Comparison of ENCODE assay signal across 39 cellular contexts in the genomic region with DNA sequence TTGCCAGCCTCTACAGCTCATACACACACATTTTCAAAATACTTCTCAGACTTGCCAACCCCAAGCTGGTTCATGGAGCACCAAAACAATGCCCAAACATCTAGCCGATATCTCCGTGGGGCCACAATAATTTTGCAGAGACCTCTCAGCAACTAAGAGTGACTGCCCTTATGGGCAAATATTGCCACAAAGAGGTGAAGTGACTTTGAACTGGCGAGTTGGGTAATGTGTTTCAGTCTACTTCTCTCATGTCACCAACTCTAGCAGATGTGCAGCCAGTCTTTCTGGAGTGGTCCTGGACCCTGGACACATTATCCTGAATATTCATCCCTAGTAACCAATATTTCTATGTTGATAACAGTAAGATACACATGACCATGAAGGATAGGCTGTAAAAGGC.
"Had no signal": no experiment of that assay in that cellular context is flagged by ENCODE, and none has a peak within 500 bp of the region (broad histone marks: within the 10 kb centered on the region; RNA-seq: fewer than 3 reads in every experiment).

No MANE protein-coding gene starts in this region.

- H3K36me3 Mint-ChIP-seq: activated CD4-positive, alpha-beta memory T cell treated with anti-CD3 and anti-CD28 coated beads for 36 hours; activated naive CD4-positive, alpha-beta T cell treated with anti-CD3 and anti-CD28 coated beads, Interleukin-2, amount 50 U/mL, for 72 hours; activated naive CD8-positive, alpha-beta T cell treated with anti-CD3 and anti-CD28 coated beads for 36 hours had no signal

- H3K27me3 Mint-ChIP-seq: activated B cell treated with CpG ODN at 0.5 μM for 24 hours; activated CD4-positive, alpha-beta memory T cell treated with anti-CD3 and anti-CD28 coated beads for 36 hours; activated CD4-positive, alpha-beta T cell treated with anti-CD3 and anti-CD28 coated beads, Interleukin-2, amount 10 ng/mL, durations not matched to agents 24 days and 14 days; activated CD8-positive, alpha-beta T cell treated with anti-CD3 and anti-CD28 coated beads for 36 hours had no signal

- H3K4me3 ChIP-seq: adrenal gland, body of pancreas, breast epithelium, cardiac muscle cell had no signal

- DNase-seq: activated B cell treated with CpG ODN at 0.5 μM for 24 hours; activated CD4-positive, alpha-beta memory T cell treated with anti-CD3 and anti-CD28 coated beads for 36 hours; activated CD4-positive, alpha-beta T cell treated with anti-CD3 and anti-CD28 coated beads for 4 hours; activated CD4-positive, alpha-beta T cell treated with anti-CD3 and anti-CD28 coated beads, Interleukin-2, amount 10 ng/mL, durations not matched to agents 24 days and 14 days; activated CD4-positive, alpha-beta T cell treated with anti-CD3 and anti-CD28 coated beads, Interleukin-2, amount 50 U/mL, for 1 hour; activated CD4-positive, alpha-beta T cell treated with anti-CD3 and anti-CD28 coated beads, Interleukin-2, amount 50 U/mL, for 4 hours; activated CD4-positive, CD25-positive, alpha-beta regulatory T cell treated with anti-CD3 and anti-CD28 coated beads, Interleukin-2, amount 50 U/mL, for 72 hours; activated CD8-positive, alpha-beta memory T cell treated with anti-CD3 and anti-CD28 coated beads, Interleukin-2, amount 50 U/mL, for 4 hours; activated CD8-positive, alpha-beta T cell treated with anti-CD3 and anti-CD28 coated beads for 36 hours; activated effector memory CD4-positive, alpha-beta T cell treated with anti-CD3 and anti-CD28 coated beads, Interleukin-2, amount 50 U/mL, for 16 hours; activated gamma-delta T cell treated with Interleukin-2 at 50 U/mL for 16 hours; activated naive CD4-positive, alpha-beta T cell; activated naive CD4-positive, alpha-beta T cell treated with anti-CD3 and anti-CD28 coated beads for 36 hours; activated naive CD4-positive, alpha-beta T cell treated with anti-CD3 and anti-CD28 coated beads, Interleukin-2, amount 50 U/mL, for 16 hours; activated naive CD8-positive, alpha-beta T cell treated with anti-CD3 and anti-CD28 coated beads for 36 hours; activated T-cell treated with anti-CD3 and anti-CD28 coated beads for 4 hours; activated T-cell treated with anti-CD3 and anti-CD28 coated beads, Interleukin-2, amount 50 U/mL, for 1 hour; activated T-cell treated with anti-CD3 and anti-CD28 coated beads, Interleukin-2, amount 50 U/mL, for 4 hours; activated T-cell treated with anti-CD3 and anti-CD28 coated beads, Interleukin-2, amount 50 U/mL, for 72 hours; adrenal gland; amniotic stem cell; aorta; body of pancreas; brain microvascular endothelial cell; cerebellar nuclear complex; T-helper 1 cell; T-helper 2 cell; T-helper 9 cell had no signal

- H3K27me3 ChIP-seq: adrenal gland, body of pancreas, brain microvascular endothelial cell, breast epithelium, cardiac muscle cell had no signal

- H3K4me3 Mint-ChIP-seq: activated B cell treated with CpG ODN at 0.5 μM for 24 hours; activated CD4-positive, alpha-beta memory T cell treated with anti-CD3 and anti-CD28 coated beads for 36 hours; activated CD4-positive, alpha-beta T cell treated with anti-CD3 and anti-CD28 coated beads, Interleukin-2, amount 10 ng/mL, durations not matched to agents 24 days and 14 days; activated CD8-positive, alpha-beta T cell treated with anti-CD3 and anti-CD28 coated beads for 36 hours; activated naive CD4-positive, alpha-beta T cell treated with anti-CD3 and anti-CD28 coated beads for 36 hours; activated naive CD8-positive, alpha-beta T cell treated with anti-CD3 and anti-CD28 coated beads for 36 hours; activated T-cell treated with anti-CD3 and anti-CD28 coated beads, Interleukin-2, amount 50 U/mL, for 4 hours; activated T-cell treated with anti-CD3 and anti-CD28 coated beads, Interleukin-2, amount 50 U/mL, for 72 hours; activated T-helper 1 cell treated with anti-CD3 and anti-CD28 coated beads, Interleukin-12 subunit alpha, Interleukin-12 subunit beta, Interleukin-2, Interleukin-4 antibody, amounts not matched to agents 30 ng/mL and 10 ng/mL and 1 ng/mL, durations not matched to agents 14 hours and 24 hours and 36 hours; activated T-helper 17 cell treated with anti-CD3 and anti-CD28 coated beads, Interleukin-2, amount 50 U/mL, for 72 hours; central memory CD8-positive, alpha-beta T cell; T-helper 1 cell treated with Interleukin-12 subunit alpha and Interleukin-12 subunit beta and Interleukin-4 antibody, amounts not matched to agents 30 μg/mL and 1 μg/mL, for 36 hours; T-helper 2 cell treated with Interferon-gamma antibody and Interleukin-4, amounts not matched to agents 5 μg/mL and 100 μg/mL, for 36 hours had no signal

- ATAC-seq: activated CD8-positive, alpha-beta T cell treated with anti-CD3 and anti-CD28 coated beads for 36 hours; activated naive CD4-positive, alpha-beta T cell treated with anti-CD3 and anti-CD28 coated beads, Interleukin-2, amount 50 U/mL, for 72 hours; activated T-cell treated with anti-CD3 and anti-CD28 coated beads, Interleukin-2, amount 50 U/mL, for 4 hours; activated T-cell treated with anti-CD3 and anti-CD28 coated beads, Interleukin-2, amount 50 U/mL, for 72 hours; activated T-helper 17 cell treated with anti-CD3 and anti-CD28 coated beads, Interleukin-2, amount 50 U/mL, for 72 hours; body of pancreas had no signal

- H3K4me1 Mint-ChIP-seq: activated B cell treated with CpG ODN at 0.5 μM for 24 hours; activated CD4-positive, alpha-beta T cell treated with anti-CD3 and anti-CD28 coated beads, Interleukin-2, amount 10 ng/mL, durations not matched to agents 24 days and 14 days; activated naive CD8-positive, alpha-beta T cell treated with anti-CD3 and anti-CD28 coated beads for 36 hours; activated T-helper 17 cell treated with anti-CD3 and anti-CD28 coated beads, Interleukin-2, amount 50 U/mL, for 72 hours; central memory CD8-positive, alpha-beta T cell had no signal

- FAIRE-seq: astrocyte, TTC549 had no signal

- H3K4me1 ChIP-seq: adrenal gland, body of pancreas, breast epithelium had no signal

- H3K36me3 ChIP-seq: adrenal gland, brain microvascular endothelial cell, breast epithelium, cardiac muscle cell had no signal

- H3K9me3 ChIP-seq: adrenal gland, body of pancreas, breast epithelium had no signal

- H3K27ac Mint-ChIP-seq: activated B cell treated with CpG ODN at 0.5 μM for 24 hours; activated CD4-positive, alpha-beta memory T cell treated with anti-CD3 and anti-CD28 coated beads for 36 hours; activated CD4-positive, alpha-beta T cell treated with anti-CD3 and anti-CD28 coated beads, Interleukin-2, amount 10 ng/mL, durations not matched to agents 24 days and 14 days; activated CD8-positive, alpha-beta T cell treated with anti-CD3 and anti-CD28 coated beads for 36 hours; activated naive CD4-positive, alpha-beta T cell treated with anti-CD3 and anti-CD28 coated beads for 36 hours; activated naive CD4-positive, alpha-beta T cell treated with anti-CD3 and anti-CD28 coated beads, Interleukin-2, amount 50 U/mL, for 72 hours; activated naive CD8-positive, alpha-beta T cell treated with anti-CD3 and anti-CD28 coated beads for 36 hours; activated T-cell treated with anti-CD3 and anti-CD28 coated beads, Interleukin-2, amount 50 U/mL, for 72 hours; activated T-helper 1 cell treated with anti-CD3 and anti-CD28 coated beads, Interleukin-12 subunit alpha, Interleukin-12 subunit beta, Interleukin-2, Interleukin-4 antibody, amounts not matched to agents 30 ng/mL and 10 ng/mL and 1 ng/mL, durations not matched to agents 14 hours and 24 hours and 36 hours; activated T-helper 17 cell treated with anti-CD3 and anti-CD28 coated beads, Interleukin-2, amount 50 U/mL, for 72 hours; T-helper 1 cell treated with Interleukin-12 subunit alpha and Interleukin-12 subunit beta and Interleukin-4 antibody, amounts not matched to agents 30 μg/mL and 1 μg/mL, for 36 hours; T-helper 2 cell treated with Interferon-gamma antibody and Interleukin-4, amounts not matched to agents 5 μg/mL and 100 μg/mL, for 36 hours had no signal

- H3K9me3 Mint-ChIP-seq: activated B cell treated with CpG ODN at 0.5 μM for 24 hours; activated CD4-positive, alpha-beta memory T cell treated with anti-CD3 and anti-CD28 coated beads for 36 hours; activated CD4-positive, alpha-beta T cell treated with anti-CD3 and anti-CD28 coated beads, Interleukin-2, amount 10 ng/mL, durations not matched to agents 24 days and 14 days; activated CD8-positive, alpha-beta T cell treated with anti-CD3 and anti-CD28 coated beads for 36 hours; activated naive CD4-positive, alpha-beta T cell treated with anti-CD3 and anti-CD28 coated beads for 36 hours; activated naive CD4-positive, alpha-beta T cell treated with anti-CD3 and anti-CD28 coated beads, Interleukin-2, amount 50 U/mL, for 72 hours; activated naive CD8-positive, alpha-beta T cell treated with anti-CD3 and anti-CD28 coated beads for 36 hours; activated T-helper 1 cell treated with anti-CD3 and anti-CD28 coated beads, Interleukin-12 subunit alpha, Interleukin-12 subunit beta, Interleukin-2, Interleukin-4 antibody, amounts not matched to agents 30 ng/mL and 10 ng/mL and 1 ng/mL, durations not matched to agents 14 hours and 24 hours and 36 hours; activated T-helper 17 cell treated with anti-CD3 and anti-CD28 coated beads, Interleukin-2, amount 50 U/mL, for 72 hours; T-helper 1 cell treated with Interleukin-12 subunit alpha and Interleukin-12 subunit beta and Interleukin-4 antibody, amounts not matched to agents 30 μg/mL and 1 μg/mL, for 36 hours; T-helper 2 cell treated with Interferon-gamma antibody and Interleukin-4, amounts not matched to agents 5 μg/mL and 100 μg/mL, for 36 hours had no signal

- H3K27ac ChIP-seq: adrenal gland, body of pancreas, brain microvascular endothelial cell, breast epithelium, cardiac muscle cell, VCaP had no signal
